Comparison of ENCODE assay signal across 17 cellular contexts in the genomic region with DNA sequence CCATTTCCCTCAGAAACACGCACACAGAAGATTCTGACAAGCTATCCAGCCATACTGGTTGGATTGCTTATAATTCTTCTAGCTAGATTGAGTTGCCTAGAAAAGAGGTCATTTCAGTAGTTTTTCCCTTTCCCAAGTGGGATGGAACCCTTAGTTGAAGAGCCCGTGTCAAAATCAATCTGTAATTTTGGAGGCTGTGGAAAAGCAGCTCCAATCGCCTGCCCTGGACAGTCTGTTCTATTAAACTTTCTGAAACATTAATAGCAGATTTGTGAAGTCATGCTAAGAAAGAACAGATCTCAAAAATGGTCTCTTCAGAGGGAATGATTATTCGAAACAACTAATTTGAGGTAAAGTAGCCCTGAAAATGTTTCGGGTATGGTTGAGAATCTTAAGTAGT. TPM values are rescaled to one million over a fixed set of nuclear protein-coding genes. Genes with fewer than 3 reads are reported as not detected.
DNase-seq lines count a peak whose midpoint lies in the region; ATAC-seq and TF ChIP-seq lines count a peak whose summit lies in the region.
"Had no signal": no experiment of that assay in that cellular context is flagged by ENCODE, and none has a peak within 500 bp of the region (broad histone marks: within the 10 kb centered on the region; RNA-seq: fewer than 3 reads in every experiment).

No MANE protein-coding gene starts in this region.

- no peaks in the 10 kb centered on the region for H3K4me1 ChIP-seq in uterus
- no peaks in the 10 kb centered on the region for H3K4me1 ChIP-seq in neuronal stem cell (ENCODE audit: control insufficient read depth in 2 of 2, insufficient read depth in 1 of 2, low read depth in 1 of 2, low read length in 2 of 2)
- H3K4me1 ChIP-seq: HAP-1 had no signal

- H2BK12ac ChIP-seq in neuronal stem cell (ENCODE audit: low read length), result no peak overlapping the region

- no peak overlapping the region for H4K8ac ChIP-seq in neuronal stem cell (ENCODE audit: low read depth, low read length)

- no peak overlapping the region for H3K14ac ChIP-seq in neuronal stem cell (ENCODE audit: low read length)

- H3K27ac ChIP-seq in uterus (peak overlapping the region; percentile 53 to 78), neuronal stem cell (replicated peaks; ENCODE audit: low read length) (no peak overlapping the region)

- H3K23ac ChIP-seq in neuronal stem cell (ENCODE audit: low read depth, low read length, poor library complexity), result no peak overlapping the region

- H2BK5ac ChIP-seq in neuronal stem cell (ENCODE audit: low read length), result no peak overlapping the region

- no peak overlapping the region for H3K4ac ChIP-seq in neuronal stem cell (ENCODE audit: low read length)

- peak; percentile 72 for ATAC-seq in SK-N-SH treated with all-trans-retinoic acid at 6 μM for 48 hours
- peak; percentile 53 for ATAC-seq in sciatic nerve
- ATAC-seq: GM23338 had no signal

- TF ChIP-seq POLR2A in uterus (IDR thresholded peaks at IDR 0.05), result no peak

- DNase-seq in sciatic nerve (ENCODE audit: low spot score) (no peak), uterus (no peak), dedifferentiated amniotic fluid mesenchymal stem cell (ENCODE audit: extremely low spot score) (no peak), GOT3 (lab: John Stamatoyannopoulos, UW) (no peak), neuronal stem cell (ENCODE audit: low spot score) (no peak)
- DNase-seq: C1 segment of cervical spinal cord; Calu3; CD4-positive, alpha-beta memory T cell; COR-L47; DMS53; DMS79 treated with DMSO at 0.1 percent for 48 hours; GF-D8 had no signal

- H2BK15ac ChIP-seq in neuronal stem cell (ENCODE audit: low read length), result no peak overlapping the region

- no peak for TF ChIP-seq CTCF in uterus (IDR thresholded peaks at IDR 0.05)

- H3K27me3 ChIP-seq in uterus, result no peaks in the 10 kb centered on the region
- peaks cover 0 to 2% (median 0%) of the 10 kb centered on the region in 3 experiments for H3K27me3 ChIP-seq in neuronal stem cell (ENCODE audit: control insufficient read depth in 3 of 3, insufficient read depth in 3 of 3, low read depth in 1 of 3, low read length in 3 of 3)

- no peak overlapping the region for H2AK5ac ChIP-seq in neuronal stem cell (ENCODE audit: low read depth, low read length)

- H3K4me2 ChIP-seq in neuronal stem cell (ENCODE audit: insufficient read depth, low read length, poor library complexity, severe bottlenecking), result no peak overlapping the region
- H3K4me2 ChIP-seq: GM23338 had no signal

- H3K4me3 ChIP-seq in uterus, result no peak overlapping the region
- no peak overlapping the region for H3K4me3 ChIP-seq in neuronal stem cell (ENCODE audit: low read length in 2 of 2)
- H3K4me3 ChIP-seq: GM23338, HAP-1 had no signal

- no CpG with 5 or more reads among the region's 5 CpGs for WGBS in neuronal stem cell (ENCODE audit: extremely low coverage in 2 of 2, insufficient read length in 2 of 2, insufficient replicate concordance in 1 of 2), 2 donors

- H3K9me3 ChIP-seq in uterus, result no peaks in the 10 kb centered on the region
- no peaks in the 10 kb centered on the region for H3K9me3 ChIP-seq in neuronal stem cell (replicated peaks in 1 of 2; ENCODE audit: control insufficient read depth in 2 of 2, insufficient read depth in 1 of 2, low read depth in 1 of 2, low read length in 2 of 2)
- H3K9me3 ChIP-seq: HAP-1 had no signal

- no peak overlapping the region for H3K18ac ChIP-seq in neuronal stem cell (ENCODE audit: low read length)

- H2BK120ac ChIP-seq in neuronal stem cell (ENCODE audit: low read depth, low read length), result no peak overlapping the region

- no peak overlapping the region for H2AFZ ChIP-seq in neuronal stem cell (ENCODE audit: low read length)
- H2AFZ ChIP-seq: GM23338 had no signal

- intact Hi-C loops in sciatic nerve (cut with DNase I), result no loop called here
- intact Hi-C loops in uterus (cut with DNase I; ENCODE audit: low total_unique reads), result no loop called here

- H3K36me3 ChIP-seq in uterus (no peaks in the 10 kb centered on the region), neuronal stem cell (replicated peaks in 1 of 2; ENCODE audit: control insufficient read depth in 2 of 2, insufficient read depth in 2 of 2, low read length in 2 of 2) (no peaks in the 10 kb centered on the region)
- H3K36me3 ChIP-seq: HAP-1 had no signal

- H3K79me1 ChIP-seq in neuronal stem cell (ENCODE audit: low read depth, low read length), result no peaks in the 10 kb centered on the region

- H3K9ac ChIP-seq in neuronal stem cell (ENCODE audit: low read depth, low read length, poor library complexity), result no peak overlapping the region

- H4K91ac ChIP-seq in neuronal stem cell (ENCODE audit: low read depth, low read length, poor library complexity), result no peak overlapping the region

TF ChIP-seq in SK-N-SH treated with all-trans-retinoic acid at 6 μM for 48 hours, 23 proteins besides CTCF, POLR2A, EP300 and RAD21:
- no peak for TF ChIP-seq ARNTL (CRISPR knock-in tag; IDR thresholded peaks at IDR 0.05; ENCODE audit: borderline replicate concordance, low read depth)

RNA-seq across cellular contexts. Expression of gene TMEM200A, which starts 29.3 kb away (rescaled TPM):
- total RNA-seq in sciatic nerve (18.5 TPM), uterus (10 to 100 TPM; 20.9 to 27.9 (median 23.1) TPM)
- polyA plus RNA-seq in neuronal stem cell (2013, experiment 1 of 2), result 4.7 TPM
- 5.1 TPM for polyA plus RNA-seq in neuronal stem cell (2013, experiment 2 of 2)
- total RNA-seq: Calu3, Daoy, G401 had no signal
